In the genomic region with DNA sequence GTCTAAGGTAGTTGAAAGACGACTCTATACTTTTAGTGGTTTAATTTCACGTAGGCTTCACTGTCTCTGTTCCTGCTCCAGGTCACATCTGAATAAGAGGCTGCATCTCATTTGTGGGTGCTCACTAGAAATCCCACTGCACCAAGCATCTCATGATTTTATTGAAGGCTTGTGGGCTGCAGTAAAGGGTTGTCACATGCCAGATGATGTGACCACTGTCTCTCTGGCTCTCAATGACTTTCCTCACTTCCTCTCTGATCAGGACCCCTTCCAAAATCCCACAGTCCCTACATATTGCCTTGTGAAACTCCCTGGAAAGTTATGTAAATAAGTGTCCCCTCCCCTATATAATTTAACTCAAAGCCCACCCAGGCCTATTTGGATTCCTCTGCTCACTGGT, we compare ENCODE assay signal across 25 cellular contexts. TPM values are rescaled to one million over a fixed set of nuclear protein-coding genes. Genes with fewer than 3 reads are reported as not detected.
DNase-seq lines count a peak whose midpoint lies in the region; ATAC-seq lines count a peak whose summit lies in the region.
"Had no signal": no experiment of that assay in that cellular context is flagged by ENCODE, and none has a peak within 500 bp of the region (broad histone marks: within the 10 kb centered on the region; RNA-seq: fewer than 3 reads in every experiment).

No MANE protein-coding gene starts in this region.

- in situ Hi-C loops in SK-MEL-5 (cut with HindIII; ENCODE audit: low pct_unique_long_range_greater_than_20kb, low sequenced_read_pairs), result no loop called here

- DNase-seq in activated effector memory CD4-positive, alpha-beta T cell treated with anti-CD3 and anti-CD28 coated beads, Interleukin-2, amount 50 U/mL, for 16 hours, result peak; percentile 2
- no peak for DNase-seq in activated effector memory CD4-positive, alpha-beta T cell treated with Interleukin-2 at 50 U/mL for 16 hours
- DNase-seq in SK-MEL-5 (ENCODE audit: low read depth, low spot score), result peak; percentile 28
- no peak for DNase-seq in memory B cell (ENCODE audit: low spot score in 2 of 2)
- DNase-seq in stimulated activated naive B cell treated with anti-CD40 and anti-IgM and Interleukin-4, amounts not matched to agents 10 μg/mL and 1 μg/mL and 100 μg/mL, for 72 hours, result no peak
- DNase-seq in AG08395 (ENCODE audit: low spot score), result no peak
- DNase-seq in nucleus accumbens (lab: John Stamatoyannopoulos, UW), result no peak
- DNase-seq: Calu3, DMS153, DND-41, GOT3, Kasumi-1, MV-4-11, NCI-H1105 treated with DMSO at 0.1 percent for 48 hours, NCI-H146, NCI-H1930, NCI-H2107, NCI-H446, NCI-H524 treated with DMSO at 0.1 percent for 48 hours, NCI-H774, SIG-M5, SK-N-SH, SW 1271 had no signal

- H3K9me3 Mint-ChIP-seq in memory B cell, result peaks cover 1% of the 10 kb centered on the region
- H3K9me3 Mint-ChIP-seq in stimulated activated naive B cell treated with anti-CD40 and anti-IgM and Interleukin-4, amounts not matched to agents 10 μg/mL and 1 μg/mL and 100 μg/mL, for 72 hours, result peaks cover 0 to 2% of the 10 kb centered on the region in 2 donors
- H3K9me3 Mint-ChIP-seq in activated T-helper 17 cell treated with anti-CD3 and anti-CD28 coated beads, Interleukin-2, amount 50 U/mL, for 72 hours, result no peaks in the 10 kb centered on the region

- H3K36me3 Mint-ChIP-seq in memory B cell, result no peaks in the 10 kb centered on the region
- H3K36me3 Mint-ChIP-seq in stimulated activated naive B cell treated with anti-CD40 and anti-IgM and Interleukin-4, amounts not matched to agents 10 μg/mL and 1 μg/mL and 100 μg/mL, for 72 hours, result peaks cover 0 to 2% of the 10 kb centered on the region in 2 donors
- H3K36me3 Mint-ChIP-seq in activated T-helper 17 cell treated with anti-CD3 and anti-CD28 coated beads, Interleukin-2, amount 50 U/mL, for 72 hours (ENCODE audit: low read depth), result no peaks in the 10 kb centered on the region

- no peak for ATAC-seq in memory B cell (ENCODE audit: low read depth)
- peak; percentile 68 to 76 for ATAC-seq in stimulated activated naive B cell treated with anti-CD40 and anti-IgM and Interleukin-4, amounts not matched to agents 10 μg/mL and 1 μg/mL and 100 μg/mL, for 72 hours (replicated peaks)
- no peak for ATAC-seq in activated T-helper 17 cell treated with anti-CD3 and anti-CD28 coated beads, Interleukin-2, amount 50 U/mL, for 72 hours (replicated peaks)
- ATAC-seq: HCT116 had no signal

- peaks cover 21% of the 10 kb centered on the region for H3K4me1 Mint-ChIP-seq in memory B cell
- H3K4me1 Mint-ChIP-seq in stimulated activated naive B cell treated with anti-CD40 and anti-IgM and Interleukin-4, amounts not matched to agents 10 μg/mL and 1 μg/mL and 100 μg/mL, for 72 hours, result peaks cover 24 to 34% of the 10 kb centered on the region in 2 donors
- peaks cover 6% of the 10 kb centered on the region for H3K4me1 Mint-ChIP-seq in activated T-helper 17 cell treated with anti-CD3 and anti-CD28 coated beads, Interleukin-2, amount 50 U/mL, for 72 hours

- no peaks in the 10 kb centered on the region for H3K27me3 Mint-ChIP-seq in memory B cell
- no peaks in the 10 kb centered on the region for H3K27me3 Mint-ChIP-seq in stimulated activated naive B cell treated with anti-CD40 and anti-IgM and Interleukin-4, amounts not matched to agents 10 μg/mL and 1 μg/mL and 100 μg/mL, for 72 hours
- peaks cover 8% of the 10 kb centered on the region for H3K27me3 Mint-ChIP-seq in activated T-helper 17 cell treated with anti-CD3 and anti-CD28 coated beads, Interleukin-2, amount 50 U/mL, for 72 hours

- H3K4me3 Mint-ChIP-seq in memory B cell, result peak overlapping the region; percentile 42
- no peak overlapping the region for H3K4me3 Mint-ChIP-seq in stimulated activated naive B cell treated with anti-CD40 and anti-IgM and Interleukin-4, amounts not matched to agents 10 μg/mL and 1 μg/mL and 100 μg/mL, for 72 hours
- no peak overlapping the region for H3K4me3 Mint-ChIP-seq in activated T-helper 17 cell treated with anti-CD3 and anti-CD28 coated beads, Interleukin-2, amount 50 U/mL, for 72 hours

- peak overlapping the region; percentile 79 for H3K27ac Mint-ChIP-seq in memory B cell
- H3K27ac Mint-ChIP-seq in stimulated activated naive B cell treated with anti-CD40 and anti-IgM and Interleukin-4, amounts not matched to agents 10 μg/mL and 1 μg/mL and 100 μg/mL, for 72 hours, result peak overlapping the region; percentile 32
- H3K27ac Mint-ChIP-seq in activated T-helper 17 cell treated with anti-CD3 and anti-CD28 coated beads, Interleukin-2, amount 50 U/mL, for 72 hours, result no peak overlapping the region

RNA-seq across cellular contexts. Expression of a gene that starts 8.9 kb away (rescaled TPM):
- total RNA-seq in SK-MEL-5 (2014; rRNA removed; shearing (Covaris generic)), result 18.5 and 20.1 TPM in 2 replicates
- 10.2 and 13.1 TPM in 2 replicates for polyA plus RNA-seq in SK-MEL-5 (2015; cell fraction: cytosol; rRNA removed)
- polyA plus RNA-seq in SK-MEL-5 (2015; cell fraction: nucleus; rRNA removed), result 8.0 and 10.3 TPM in 2 replicates
- total RNA-seq in activated T-helper 17 cell treated with anti-CD3 and anti-CD28 coated beads, Interleukin-2, amount 50 U/mL, for 72 hours, result 10 to 100 TPM; 19.4 to 23.3 TPM

RNA-seq across cellular contexts. Expression of a gene that starts 16.6 kb away (rescaled TPM):
- 315 and 337 TPM in 2 replicates for total RNA-seq in SK-MEL-5 (2014; rRNA removed; shearing (Covaris generic))
- polyA plus RNA-seq in SK-MEL-5 (2015; cell fraction: cytosol; rRNA removed), result 105 and 136 TPM in 2 replicates
- polyA plus RNA-seq in SK-MEL-5 (2015; cell fraction: nucleus; rRNA removed), result 72.6 and 84.0 TPM in 2 replicates
- 100 to 1,000 TPM in 1 of 2 donors, 10 to 100 TPM in 1; 95.5 to 190 TPM for total RNA-seq in activated T-helper 17 cell treated with anti-CD3 and anti-CD28 coated beads, Interleukin-2, amount 50 U/mL, for 72 hours

Comparison
In these comparisons a context has a peak if more than half of its experiments do, and no peak if none do; other contexts are left out.
1. DNase-seq: peak in activated effector memory CD4-positive, alpha-beta T cell treated with anti-CD3 and anti-CD28 coated beads, Interleukin-2, amount 50 U/mL, for 16 hours (single experiment) and SK-MEL-5 (single experiment); none in activated effector memory CD4-positive, alpha-beta T cell treated with Interleukin-2 at 50 U/mL for 16 hours (single experiment), memory B cell (0 of 2), stimulated activated naive B cell treated with anti-CD40 and anti-IgM and Interleukin-4, amounts not matched to agents 10 μg/mL and 1 μg/mL and 100 μg/mL, for 72 hours (single experiment), AG08395 (single experiment) and nucleus accumbens (0 of 56).
2. ATAC-seq: peak in stimulated activated naive B cell treated with anti-CD40 and anti-IgM and Interleukin-4, amounts not matched to agents 10 μg/mL and 1 μg/mL and 100 μg/mL, for 72 hours (2 of 2); none in memory B cell (single experiment) and activated T-helper 17 cell treated with anti-CD3 and anti-CD28 coated beads, Interleukin-2, amount 50 U/mL, for 72 hours (single experiment).